8 cellular contexts compared by ENCODE assay signal in the genomic region with DNA sequence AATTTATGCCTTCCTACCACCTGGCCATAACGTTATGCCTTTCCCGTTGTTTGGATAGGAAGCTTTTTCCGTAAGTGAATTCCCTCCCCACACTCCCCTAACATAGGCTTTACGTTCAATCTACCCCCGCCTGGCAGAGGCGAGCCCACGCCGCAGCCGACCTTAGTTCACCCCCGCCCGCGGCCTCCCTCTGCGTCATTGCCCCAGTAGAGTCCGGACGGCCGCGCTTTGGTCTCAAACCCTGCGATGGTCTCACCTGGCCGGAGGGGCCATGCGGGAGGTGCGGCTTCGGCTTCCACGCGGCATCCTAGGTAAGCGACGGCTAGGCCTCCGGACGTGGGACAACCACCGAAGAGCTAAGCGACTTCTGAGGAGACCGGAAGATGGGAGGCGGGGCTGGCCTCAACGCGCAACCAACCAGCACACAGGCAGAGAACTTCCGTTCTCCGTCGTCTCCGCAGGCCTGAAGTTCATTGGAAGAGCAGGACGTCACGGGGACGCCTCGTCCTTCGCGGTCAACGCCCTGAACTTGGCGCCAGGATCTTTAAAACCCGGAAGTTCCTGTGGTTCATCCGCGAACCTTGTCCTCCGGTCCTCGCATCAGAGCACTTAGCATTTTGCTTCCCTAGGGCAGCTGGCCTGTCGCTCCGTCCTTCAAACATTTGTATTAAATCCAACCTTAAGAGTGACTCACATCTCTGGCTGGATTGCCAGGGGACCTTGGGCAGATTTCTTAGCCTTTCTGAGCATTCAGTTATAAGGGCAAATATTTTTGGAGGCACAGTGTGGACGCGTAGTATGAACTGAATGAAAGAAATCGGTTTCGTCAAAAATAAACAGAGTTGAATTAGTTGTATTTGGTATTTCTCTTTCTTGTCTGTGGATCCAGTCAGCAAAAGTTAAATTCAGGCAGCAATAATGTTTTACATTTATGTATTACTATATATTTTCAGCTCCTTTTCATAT. TPM values are rescaled to one million over a fixed set of nuclear protein-coding genes. Genes with fewer than 3 reads are reported as not detected.
DNase-seq lines count a peak whose midpoint lies in the region; ATAC-seq and TF ChIP-seq lines count a peak whose summit lies in the region.

A gene with protein sequence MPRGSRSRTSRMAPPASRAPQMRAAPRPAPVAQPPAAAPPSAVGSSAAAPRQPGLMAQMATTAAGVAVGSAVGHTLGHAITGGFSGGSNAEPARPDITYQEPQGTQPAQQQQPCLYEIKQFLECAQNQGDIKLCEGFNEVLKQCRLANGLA (minus strand): TSS at position 369 of the 966 bp plus-strand sequence. CDS start 63 bp downstream, at position 306.

- DNase-seq in NCI-H748 treated with DMSO at 0.1 percent for 48 hours (lab: John Stamatoyannopoulos, UW) (peak; percentile 92), cortex of kidney (lab: John Stamatoyannopoulos, UW) (peak; percentile 67), right lobe of liver (peak; percentile 97 to 98 (median 98))
- peak; percentile 91 for DNase-seq in activated CD4-positive, alpha-beta T cell treated with anti-CD3 and anti-CD28 coated beads, Interleukin-2, amount 50 U/mL, for 1 hour
- DNase-seq in stimulated activated CD4-positive, alpha-beta T cell treated with anti-CD3 and anti-CD28 coated beads, Interleukin-4, amount 100 ng/mL, for 4 hours = peak; percentile 85 to 96

- peaks cover 0 to 8% (median 3%) of the 10 kb centered on the region in 4 donors for H3K4me1 ChIP-seq in right lobe of liver

- peaks cover 8 to 30% (median 21%) of the 10 kb centered on the region in 4 donors for H3K36me3 ChIP-seq in right lobe of liver

- WGBS in right lobe of liver (ENCODE audit: insufficient coverage, low coverage, low lambda C conversion rate, missing lambda C conversion rate) = 5% methylated on average over 34 of the region's 57 CpGs

- no peaks in the 10 kb centered on the region for H3K9me3 ChIP-seq in right lobe of liver

- ATAC-seq in GM19395 (IDR thresholded peaks at IDR 0.05; ENCODE audit: unreplicated experiment) = peak; percentile 100
- peak; percentile 99 for ATAC-seq in HG03565 (IDR thresholded peaks at IDR 0.05; ENCODE audit: unreplicated experiment)
- peak; percentile 99 to 100 (median 100) for ATAC-seq in right lobe of liver

- peak; percentile 92 for TF ChIP-seq POLR2A in right lobe of liver (IDR thresholded peaks at IDR 0.05)

- H3K27ac ChIP-seq in C4-2B = peak within 1 kb of the TSS; percentile 89
- H3K27ac ChIP-seq in right lobe of liver = peak within 1 kb of the TSS; percentile 86 to 94 (median 89)

- intact Hi-C loops in right lobe of liver (cut with DNase I) = no loop called here

- peak within 1 kb of the TSS; percentile 70 to 87 (median 86) for H3K4me3 ChIP-seq in right lobe of liver

- no peaks in the 10 kb centered on the region for H3K27me3 ChIP-seq in right lobe of liver

- no peak for TF ChIP-seq CTCF in C4-2B (conservative IDR thresholded peaks at IDR 0.05)
- no peak for TF ChIP-seq CTCF in right lobe of liver (IDR thresholded peaks at IDR 0.05)

RNA-seq across cellular contexts. Expression of the gene that starts here (rescaled TPM):
- total RNA-seq in right lobe of liver = 100 to 1,000 TPM; 148 to 277 (median 174) TPM

Comparison
In these comparisons a context has a peak if more than half of its experiments do, and no peak if none do; other contexts are left out.
1. Peak in every context shown above with its lines: DNase-seq, ATAC-seq, H3K4me3 ChIP-seq and H3K27ac ChIP-seq.